11 cellular contexts compared by ENCODE assay signal in genomic region chr5:7876867-7877266, GRCh38. TPM values are rescaled to one million over a fixed set of nuclear protein-coding genes. Genes with fewer than 3 reads are reported as not detected.
DNase-seq lines count a peak whose midpoint lies in the region; ATAC-seq and TF ChIP-seq lines count a peak whose summit lies in the region.
"Had no signal": no experiment of that assay in that cellular context is flagged by ENCODE, and none has a peak within 500 bp of the region (broad histone marks: within the 10 kb centered on the region; RNA-seq: fewer than 3 reads in every experiment).

No MANE protein-coding gene starts in this region.

- H3K27me3 ChIP-seq in IMR-90 (ENCODE audit: control insufficient read depth, insufficient read depth, low read length) (no peaks in the 10 kb centered on the region), fibroblast of lung (ENCODE audit: control insufficient read depth, insufficient read depth, low read length) (no peaks in the 10 kb centered on the region)
- no peaks in the 10 kb centered on the region for H3K27me3 ChIP-seq in effector memory CD4-positive, alpha-beta T cell (replicated peaks; ENCODE audit: control insufficient read depth, insufficient read depth, low read length, poor library complexity, severe bottlenecking)

- H2BK120ac ChIP-seq in IMR-90 (ENCODE audit: low read depth, low read length): no peak overlapping the region

- peaks cover 19% of the 10 kb centered on the region for H3K79me2 ChIP-seq in fibroblast of lung (ENCODE audit: control insufficient read depth, insufficient read depth, low read length)

- no peak overlapping the region for H3K4ac ChIP-seq in IMR-90 (ENCODE audit: low read depth, low read length)

- TF ChIP-seq RAD21 in IMR-90 (IDR thresholded peaks at IDR 0.05; ENCODE audit: low read length): no peak

- H4K91ac ChIP-seq in IMR-90 (ENCODE audit: insufficient read depth, low read depth, low read length): no peak overlapping the region

- peaks cover 6% of the 10 kb centered on the region; the same call in 1 of the 2 replicates for H3K9me1 ChIP-seq in IMR-90 (ENCODE audit: insufficient read depth, low read length)

- H2AK9ac ChIP-seq in IMR-90 (replicated peaks; ENCODE audit: low read depth, low read length, poor library complexity): no peak overlapping the region

- intact Hi-C loops in IMR-90 (cut with micrococcal nuclease): loop anchor here (10.0 kb wide), 1 partner anchor 958 kb away; no protein-coding TSS in a partner anchor

- H2AK5ac ChIP-seq in IMR-90 (ENCODE audit: low read depth, low read length): no peak overlapping the region

- H3K36me3 ChIP-seq in IMR-90 (ENCODE audit: control insufficient read depth, insufficient read depth, low read length) (peaks cover 19% of the 10 kb centered on the region), fibroblast of lung (ENCODE audit: control insufficient read depth, insufficient read depth, low read length) (peaks cover 10% of the 10 kb centered on the region)
- peaks cover 45% of the 10 kb centered on the region for H3K36me3 ChIP-seq in effector memory CD4-positive, alpha-beta T cell (ENCODE audit: control insufficient read depth, insufficient read depth, low read length)

- H3K56ac ChIP-seq in IMR-90 (ENCODE audit: extremely low read depth, insufficient read depth, low read length): no peak overlapping the region

- CTCF ChIA-PET in IMR-90 (lab: Yijun Ruan, JAX): interaction anchor here (1.0 kb wide), 1 partner anchor 11 kb away, joined by 4 read pairs; no protein-coding TSS in a partner anchor

- no peak for TF ChIP-seq POLR2A in IMR-90 (IDR thresholded peaks at IDR 0.05; ENCODE audit: low read depth, low read length)

- H4K20me1 ChIP-seq in IMR-90 (ENCODE audit: insufficient read depth, low read length) (peaks cover 10% of the 10 kb centered on the region), fibroblast of lung (ENCODE audit: control insufficient read depth, extremely low read depth, insufficient read depth, low read length) (no peaks in the 10 kb centered on the region)

- H4K5ac ChIP-seq in IMR-90 (ENCODE audit: low read depth, low read length): no peak overlapping the region

- no peak overlapping the region for H3K9ac ChIP-seq in IMR-90 (ENCODE audit: low read depth, low read length)
- no peak overlapping the region for H3K9ac ChIP-seq in fibroblast of lung (ENCODE audit: insufficient read depth, low read length)

- H3K23ac ChIP-seq in IMR-90 (ENCODE audit: low read depth, low read length): no peak overlapping the region

- H3K9me3 ChIP-seq in IMR-90 (ENCODE audit: control insufficient read depth, insufficient read depth, low read length) (no peaks in the 10 kb centered on the region), fibroblast of lung (ENCODE audit: control insufficient read depth, insufficient read depth, low read depth, low read length) (no peaks in the 10 kb centered on the region)
- H3K9me3 ChIP-seq in effector memory CD4-positive, alpha-beta T cell (ENCODE audit: control insufficient read depth, low read length): no peaks in the 10 kb centered on the region

- dilution Hi-C loops in IMR-90 (cut with HindIII; ENCODE audit: low sequenced_read_pairs, unreplicated experiment): no loop called here

- H3K4me3 ChIP-seq in IMR-90 (ENCODE audit: insufficient read depth, low read depth, low read length): no peak overlapping the region
- H3K4me3 ChIP-seq in fibroblast of lung (replicated peaks in 1 of 4; ENCODE audit: control extremely low read depth in 1 of 4, insufficient read depth in 1 of 4, low read depth in 3 of 4, low read length in 4 of 4): no peak overlapping the region
- H3K4me3 ChIP-seq in effector memory CD4-positive, alpha-beta T cell (ENCODE audit: insufficient read depth, low read depth, low read length, poor library complexity, severe bottlenecking): no peak overlapping the region

- peaks cover 21 to 59% of the 10 kb centered on the region in 2 experiments; a peak in 3 of 4 replicates for H3K79me1 ChIP-seq in IMR-90 (ENCODE audit: low read depth in 1 of 2, low read length in 2 of 2)

- no peak overlapping the region for H3K14ac ChIP-seq in IMR-90 (replicated peaks; ENCODE audit: low read depth, low read length)

- H3K27ac ChIP-seq in IMR-90 (ENCODE audit: insufficient read depth, low read length) (no peak overlapping the region), fibroblast of lung (ENCODE audit: insufficient read depth, low read length) (no peak overlapping the region)
- H3K27ac ChIP-seq in effector memory CD4-positive, alpha-beta T cell (ENCODE audit: insufficient read depth, low read length, poor library complexity, severe bottlenecking): no peak overlapping the region

- H2AFZ ChIP-seq in IMR-90 (replicated peaks; ENCODE audit: low read length, poor library complexity): no peak overlapping the region
- H2AFZ ChIP-seq in fibroblast of lung (ENCODE audit: low read length): no peak overlapping the region

- H3K4me1 ChIP-seq in IMR-90 (ENCODE audit: control insufficient read depth, insufficient read depth, low read length) (peaks cover 8% of the 10 kb centered on the region; the same call in 1 of the 2 replicates), fibroblast of lung (ENCODE audit: control insufficient read depth, extremely low read depth, insufficient read depth, low read length) (peaks cover 7% of the 10 kb centered on the region)
- peaks cover 14% of the 10 kb centered on the region for H3K4me1 ChIP-seq in effector memory CD4-positive, alpha-beta T cell (ENCODE audit: control insufficient read depth, insufficient read depth, low read length, poor library complexity, severe bottlenecking)

- H3K4me2 ChIP-seq in IMR-90 (ENCODE audit: low read depth, low read length) (no peak overlapping the region), fibroblast of lung (ENCODE audit: extremely low read depth, insufficient read depth, low read length) (no peak overlapping the region)

- H2BK15ac ChIP-seq in IMR-90 (ENCODE audit: low read depth, low read length): no peak overlapping the region

- H3K18ac ChIP-seq in IMR-90 (ENCODE audit: low read depth, low read length): no peak overlapping the region

- no peak overlapping the region for H2BK5ac ChIP-seq in IMR-90 (ENCODE audit: low read depth, low read length, poor library complexity, severe bottlenecking)

- TF ChIP-seq CTCF in IMR-90 (conservative IDR thresholded peaks at IDR 0.05; ENCODE audit: low read depth, low read length): no peak
- TF ChIP-seq CTCF in fibroblast of lung (conservative IDR thresholded peaks at IDR 0.05 in 1 of 2, IDR thresholded peaks at IDR 0.05 in 1 of 2; ENCODE audit: low read depth in 1 of 2, low read length in 2 of 2): no peak

- BruUV-seq in IMR-90 (replicated peaks; lab: Mats Ljungman, UMichigan): no TSS peak

- in situ Hi-C loops in IMR-90 (cut with MboI; ENCODE audit: low sequenced_read_pairs): loop anchor here (25.0 kb wide), 2 partner anchors 1185 to 1660 kb away; partner anchors contain the start of gene SEMA5A

- peak; percentile 35 for ATAC-seq in GM21526 (IDR thresholded peaks at IDR 0.05; ENCODE audit: low FRiP score, unreplicated experiment)
- ATAC-seq in IMR-90 (ENCODE audit: low read depth): peak; percentile 75
- no peak for ATAC-seq in GM18517 (IDR thresholded peaks at IDR 0.05; ENCODE audit: unreplicated experiment)

- WGBS in IMR-90 (ENCODE audit: extremely low coverage in 2 of 2, insufficient read length in 1 of 2), 2 experiments: no CpG with 5 or more reads among the region's 3 CpGs

- no peak overlapping the region for H2BK20ac ChIP-seq in IMR-90 (ENCODE audit: low read depth, low read length)

- H4K8ac ChIP-seq in IMR-90 (ENCODE audit: low read depth in 2 of 2, low read length in 2 of 2): no peak overlapping the region

- DNase-seq in GM03348 (ENCODE audit: low spot score) (peak; percentile 35), IMR-90 (peak; percentile 75), fibroblast of lung (ENCODE audit: low read depth in 2 of 2) (peak; percentile 50 to 71), NCI-H1048 (lab: John Stamatoyannopoulos, UW) (no peak), anterior cingulate cortex (lab: John Stamatoyannopoulos, UW) (no peak)
- DNase-seq in effector memory CD4-positive, alpha-beta T cell: no peak
- DNase-seq: activated naive CD8-positive, alpha-beta T cell treated with anti-CD3 and anti-CD28 coated beads, Interleukin-2, amount 10 ng/mL, durations not matched to agents 7 days and 5 days had no signal

- POLR2A ChIA-PET in IMR-90 (lab: Charles Lee; ENCODE audit: unreplicated experiment): no interaction called here

TF ChIP-seq in IMR-90, 13 proteins besides CTCF, POLR2A, EP300 and RAD21 (continues in another document):
- TF ChIP-seq MAZ (IDR thresholded peaks at IDR 0.05; ENCODE audit: borderline replicate concordance, low read depth, low read length): no peak
- TF ChIP-seq FOS (IDR thresholded peaks at IDR 0.05; ENCODE audit: low read depth, low read length): peak; percentile 38; the same call in 1 of the 2 replicates
- TF ChIP-seq MXI1 (IDR thresholded peaks at IDR 0.05; ENCODE audit: borderline replicate concordance, low read depth, low read length): peak; percentile 85

RNA-seq across cellular contexts. Expression of gene MTRR, which starts 7.9 kb away (rescaled TPM):
- total RNA-seq in IMR-90 (2012; rRNA removed): 30.6 and 33.2 TPM in 2 replicates
- 31.4 and 33.5 TPM in 2 replicates for polyA plus RNA-seq in IMR-90 (2012; rRNA removed)
- 6.8 and 11.1 TPM in 2 replicates for polyA plus RNA-seq in IMR-90 (2012; cell fraction: cytosol; rRNA removed)
- 10.7 and 61.9 TPM in 2 replicates for polyA plus RNA-seq in IMR-90 (2012; cell fraction: nucleus; rRNA removed; ENCODE audit: low replicate concordance)
- total RNA-seq in fibroblast of lung: 19.0 and 21.1 TPM in 2 replicates
- polyA plus RNA-seq in fibroblast of lung: 40.5 and 45.1 TPM in 2 replicates
- 22.6 and 23.7 TPM in 2 replicates for polyA plus RNA-seq in fibroblast of lung (2012)
- 32.2 and 50.2 TPM in 2 replicates for polyA minus RNA-seq in fibroblast of lung (ENCODE audit: low replicate concordance)

RNA-seq across cellular contexts. Expression of gene FASTKD3, which starts 8.0 kb away (rescaled TPM):
- 12.7 and 19.7 TPM in 2 replicates for total RNA-seq in IMR-90 (2012; rRNA removed)
- polyA plus RNA-seq in IMR-90 (2012; rRNA removed): 6.2 and 8.4 TPM in 2 replicates
- polyA plus RNA-seq in IMR-90 (2012; cell fraction: cytosol; rRNA removed): 1.5 and 1.6 TPM in 2 replicates
- polyA plus RNA-seq in IMR-90 (2012; cell fraction: nucleus; rRNA removed; ENCODE audit: low replicate concordance): 1.6 and 16.9 TPM in 2 replicates
- total RNA-seq in fibroblast of lung: 10.8 and 12.7 TPM in 2 replicates
- polyA plus RNA-seq in fibroblast of lung: 16.8 and 19.0 TPM in 2 replicates
- polyA plus RNA-seq in fibroblast of lung (2012): 7.9 and 8.9 TPM in 2 replicates
- polyA minus RNA-seq in fibroblast of lung (ENCODE audit: low replicate concordance): 3.6 and 5.5 TPM in 2 replicates

RNA-seq across cellular contexts. Expression of gene CFAP90, which starts 25.9 kb away (rescaled TPM):
- total RNA-seq in IMR-90 (2012; rRNA removed): not detected in 2 replicates
- polyA plus RNA-seq in IMR-90 (2012; rRNA removed): 0.09 and 0.14 TPM in 2 replicates
- 0.11 TPM in 1 of 2 replicates, not detected in the other for polyA plus RNA-seq in IMR-90 (2012; cell fraction: cytosol; rRNA removed)
- polyA plus RNA-seq in IMR-90 (2012; cell fraction: nucleus; rRNA removed; ENCODE audit: low replicate concordance): 0.02 TPM in 1 of 2 replicates, not detected in the other
- 0.26 TPM in 1 of 2 replicates, not detected in the other for total RNA-seq in fibroblast of lung
- polyA plus RNA-seq in fibroblast of lung: not detected in 2 replicates
- polyA plus RNA-seq in fibroblast of lung (2012): not detected in 2 replicates
- polyA minus RNA-seq in fibroblast of lung (ENCODE audit: low replicate concordance): not detected in 2 replicates
- total RNA-seq: activated naive CD8-positive, alpha-beta T cell treated with anti-CD3 and anti-CD28 coated beads, Interleukin-2, amount 10 ng/mL, durations not matched to agents 7 days and 5 days; lung microvascular endothelial cell; NCI-H460 had no signal

Comparison
In these comparisons a context has a peak if more than half of its experiments do, and no peak if none do; other contexts are left out.
1. DNase-seq: peak in GM03348 (single experiment), IMR-90 (single experiment) and fibroblast of lung (2 of 2); none in NCI-H1048 (single experiment), anterior cingulate cortex (0 of 58) and effector memory CD4-positive, alpha-beta T cell (0 of 3).